In genomic region chr9:125850763-125851162, GRCh38 we compare ENCODE assay signal across 1 cellular context.
TF ChIP-seq lines count a peak whose summit lies in the region.

No MANE protein-coding gene starts in this region.

TF ChIP-seq in HepG2, 621 proteins besides CTCF, POLR2A, EP300 and RAD21 (continued from another document and continues in another):
- TF ChIP-seq POLR2G (IDR thresholded peaks at IDR 0.05; ENCODE audit: low read depth, low read length): no peak
- no peak for TF ChIP-seq GABPA (IDR thresholded peaks at IDR 0.05; ENCODE audit: low read depth, low read length)
- TF ChIP-seq GABPA (CRISPR knock-in tag; IDR thresholded peaks at IDR 0.05; ENCODE audit: low read depth): no peak
- TF ChIP-seq ZNF740 (CRISPR knock-in tag; IDR thresholded peaks at IDR 0.05): no peak
- TF ChIP-seq ZNF883 (CRISPR knock-in tag; IDR thresholded peaks at IDR 0.05; ENCODE audit: not compliant biosample characterization): no peak
- no peak for TF ChIP-seq ATF1 (CRISPR knock-in tag; IDR thresholded peaks at IDR 0.05)
- no peak for TF ChIP-seq HNF1A (IDR thresholded peaks at IDR 0.05; ENCODE audit: low read depth)
- no peak for TF ChIP-seq HNF1A (CRISPR knock-in tag; IDR thresholded peaks at IDR 0.05; ENCODE audit: borderline replicate concordance)
- TF ChIP-seq HMGXB4 (CRISPR knock-in tag; IDR thresholded peaks at IDR 0.05; ENCODE audit: borderline replicate concordance in 1 of 2, low read depth in 1 of 2): no peak
- TF ChIP-seq ZNF563 (CRISPR knock-in tag; IDR thresholded peaks at IDR 0.05): no peak
- TF ChIP-seq ONECUT2 (CRISPR knock-in tag; IDR thresholded peaks at IDR 0.05): peak; percentile 99
- TF ChIP-seq MTF2 (CRISPR knock-in tag; IDR thresholded peaks at IDR 0.05; ENCODE audit: borderline replicate concordance): no peak
- no peak for TF ChIP-seq ZNF282 (IDR thresholded peaks at IDR 0.05; ENCODE audit: partially characterized antibody)
- no peak for TF ChIP-seq POLR2AphosphoS2 (IDR thresholded peaks at IDR 0.05; ENCODE audit: low read depth, low read length)
- TF ChIP-seq ZNF607 (CRISPR knock-in tag; IDR thresholded peaks at IDR 0.05; ENCODE audit: borderline replicate concordance): no peak
- no peak for TF ChIP-seq SP140L (CRISPR knock-in tag; IDR thresholded peaks at IDR 0.05; ENCODE audit: borderline replicate concordance)
- TF ChIP-seq ATF2 (CRISPR knock-in tag; IDR thresholded peaks at IDR 0.05): 0 out of 2 replicates have a peak, but pooled peaks have one; percentile 19
- TF ChIP-seq ZNF720 (CRISPR knock-in tag; IDR thresholded peaks at IDR 0.05): no peak
- TF ChIP-seq KLF12 (CRISPR knock-in tag; IDR thresholded peaks at IDR 0.05; ENCODE audit: borderline replicate concordance): no peak
- TF ChIP-seq ZKSCAN1 (IDR thresholded peaks at IDR 0.05; ENCODE audit: low read length): no peak
- no peak for TF ChIP-seq ZFY (CRISPR knock-in tag; IDR thresholded peaks at IDR 0.05)
- no peak for TF ChIP-seq FOXK1 (CRISPR knock-in tag; IDR thresholded peaks at IDR 0.05; ENCODE audit: borderline replicate concordance, low read depth)
- no peak for TF ChIP-seq ZSCAN20 (CRISPR knock-in tag; IDR thresholded peaks at IDR 0.05; ENCODE audit: borderline replicate concordance)
- TF ChIP-seq ZNF691 (CRISPR knock-in tag; IDR thresholded peaks at IDR 0.05; ENCODE audit: borderline replicate concordance, low read depth): no peak
- TF ChIP-seq ZSCAN31 (CRISPR knock-in tag; IDR thresholded peaks at IDR 0.05; ENCODE audit: low read depth): no peak
- no peak for TF ChIP-seq ZHX1 (CRISPR knock-in tag; IDR thresholded peaks at IDR 0.05; ENCODE audit: low read depth)
- no peak for TF ChIP-seq ZFAT (CRISPR knock-in tag; conservative IDR thresholded peaks at IDR 0.05)
- no peak for TF ChIP-seq ZNF562 (CRISPR knock-in tag; IDR thresholded peaks at IDR 0.05; ENCODE audit: borderline replicate concordance)
- no peak for TF ChIP-seq GMEB1 (CRISPR knock-in tag; IDR thresholded peaks at IDR 0.05; ENCODE audit: borderline replicate concordance)
- no peak for TF ChIP-seq ZNF703 (CRISPR knock-in tag; IDR thresholded peaks at IDR 0.05; ENCODE audit: borderline replicate concordance)
- TF ChIP-seq MEIS1 (CRISPR knock-in tag; IDR thresholded peaks at IDR 0.05; ENCODE audit: borderline replicate concordance): no peak
- no peak for TF ChIP-seq U2AF1 (optimal IDR thresholded peaks at IDR 0.05; ENCODE audit: low read depth, low read length)
- TF ChIP-seq ATF7 (IDR thresholded peaks at IDR 0.05): no peak
- no peak for TF ChIP-seq ATF7 (CRISPR knock-in tag; IDR thresholded peaks at IDR 0.05)
- no peak for TF ChIP-seq ZNF790 (CRISPR knock-in tag; IDR thresholded peaks at IDR 0.05; ENCODE audit: borderline replicate concordance)
- peak; percentile 86 for TF ChIP-seq TCF7 (IDR thresholded peaks at IDR 0.05; ENCODE audit: low read depth)
- no peak for TF ChIP-seq ZBTB42 (CRISPR knock-in tag; IDR thresholded peaks at IDR 0.05)
- no peak for TF ChIP-seq TIGD3 (CRISPR knock-in tag; IDR thresholded peaks at IDR 0.05; ENCODE audit: borderline replicate concordance)
- TF ChIP-seq GTF3A (CRISPR knock-in tag; conservative IDR thresholded peaks at IDR 0.05): no peak
- TF ChIP-seq MAFG (CRISPR knock-in tag; IDR thresholded peaks at IDR 0.05): no peak
- TF ChIP-seq FLYWCH1 (CRISPR knock-in tag; IDR thresholded peaks at IDR 0.05): no peak
- TF ChIP-seq ARID2 (CRISPR knock-in tag; IDR thresholded peaks at IDR 0.05; ENCODE audit: borderline replicate concordance): no peak
- no peak for TF ChIP-seq ZNF333 (CRISPR knock-in tag; IDR thresholded peaks at IDR 0.05; ENCODE audit: borderline replicate concordance)
- no peak for TF ChIP-seq CSRNP1 (CRISPR knock-in tag; IDR thresholded peaks at IDR 0.05)
- TF ChIP-seq ZNF816 (CRISPR knock-in tag; IDR thresholded peaks at IDR 0.05; ENCODE audit: borderline replicate concordance): no peak
- TF ChIP-seq XBP1 (CRISPR knock-in tag; IDR thresholded peaks at IDR 0.05): no peak
- TF ChIP-seq ZSCAN25 (CRISPR knock-in tag; IDR thresholded peaks at IDR 0.05): no peak
- no peak for TF ChIP-seq MAF1 (CRISPR knock-in tag; IDR thresholded peaks at IDR 0.05; ENCODE audit: borderline replicate concordance)
- no peak for TF ChIP-seq ZNF839 (CRISPR knock-in tag; IDR thresholded peaks at IDR 0.05; ENCODE audit: borderline replicate concordance)
- no peak for TF ChIP-seq ZNF775 (CRISPR knock-in tag; IDR thresholded peaks at IDR 0.05; ENCODE audit: borderline replicate concordance)
- TF ChIP-seq CENPT (CRISPR knock-in tag; IDR thresholded peaks at IDR 0.05; ENCODE audit: low read depth): no peak
- TF ChIP-seq SMARCC2 (IDR thresholded peaks at IDR 0.05): no peak
- no peak for TF ChIP-seq TOPORS (CRISPR knock-in tag; IDR thresholded peaks at IDR 0.05)
- no peak for TF ChIP-seq ZNF616 (CRISPR knock-in tag; IDR thresholded peaks at IDR 0.05; ENCODE audit: low read depth)
- TF ChIP-seq SMAD3 (CRISPR knock-in tag; IDR thresholded peaks at IDR 0.05): 0 out of 2 replicates have a peak, but pooled peaks have one; percentile 48
- TF ChIP-seq ZNF260 (CRISPR knock-in tag; IDR thresholded peaks at IDR 0.05; ENCODE audit: borderline replicate concordance, low read depth): no peak
- no peak for TF ChIP-seq DPF2 (CRISPR knock-in tag; IDR thresholded peaks at IDR 0.05; ENCODE audit: borderline replicate concordance, low read depth)
- TF ChIP-seq IRX3 (CRISPR knock-in tag; IDR thresholded peaks at IDR 0.05; ENCODE audit: borderline replicate concordance, low read depth): no peak
- TF ChIP-seq ZNF251 (CRISPR knock-in tag; IDR thresholded peaks at IDR 0.05): no peak
- TF ChIP-seq HOXA7 (CRISPR knock-in tag; IDR thresholded peaks at IDR 0.05): no peak
- no peak for TF ChIP-seq NBN (conservative IDR thresholded peaks at IDR 0.05)
- no peak for TF ChIP-seq MATR3 (CRISPR knock-in tag; IDR thresholded peaks at IDR 0.05)
